18 cellular contexts compared by ENCODE assay signal in genomic region chr20:43853918-43854317, GRCh38.
DNase-seq lines count a peak whose midpoint lies in the region; ATAC-seq and TF ChIP-seq lines count a peak whose summit lies in the region.
"Had no signal": no experiment of that assay in that cellular context is flagged by ENCODE, and none has a peak within 500 bp of the region (broad histone marks: within the 10 kb centered on the region; RNA-seq: fewer than 3 reads in every experiment).

No MANE protein-coding gene starts in this region.

- H3K4me1 ChIP-seq in right atrium auricular region = no peaks in the 10 kb centered on the region
- H3K4me1 ChIP-seq in HEK293 (ENCODE audit: control insufficient read depth, insufficient read depth, low read length) = peaks cover 12% of the 10 kb centered on the region
- H3K4me1 ChIP-seq: Caco-2 had no signal

- H3K9me3 ChIP-seq in right atrium auricular region (no peaks in the 10 kb centered on the region), HEK293 (ENCODE audit: control insufficient read depth, insufficient read depth, low read depth, low read length) (no peaks in the 10 kb centered on the region)
- H3K9me3 ChIP-seq: BLaER1, Caco-2 had no signal

- peak; percentile 44 for DNase-seq in right atrium auricular region (ENCODE audit: low spot score)
- no peak for DNase-seq in Right ventricle myocardium superior
- DNase-seq in left lobe of liver (ENCODE audit: low spot score) = peak; percentile 39
- peak; percentile 87 for DNase-seq in mesenteric fat pad (ENCODE audit: low spot score)
- no peak for DNase-seq in AG20443 (ENCODE audit: low spot score)
- DNase-seq: CD4-positive, CD25-positive, alpha-beta regulatory T cell; CD8-positive, alpha-beta T cell; DMS153; DND-41; H9 had no signal

- TF ChIP-seq CTCF in right atrium auricular region (IDR thresholded peaks at IDR 0.05) (no peak), HEK293 (tag by site-specific recombination; IDR thresholded peaks at IDR 0.05) (no peak)

- H3K36me3 ChIP-seq in right atrium auricular region (no peaks in the 10 kb centered on the region), HEK293 (ENCODE audit: control insufficient read depth in 2 of 2, insufficient read depth in 1 of 2, low read length in 2 of 2) (no peaks in the 10 kb centered on the region)
- H3K36me3 ChIP-seq: BLaER1 had no signal

- CTCF ChIA-PET in HEK293 (lab: Yijun Ruan, JAX) = no interaction called here

- no peaks in the 10 kb centered on the region for H3K27me3 ChIP-seq in right atrium auricular region
- H3K27me3 ChIP-seq: BLaER1 had no signal

- H3K27ac ChIP-seq in right atrium auricular region (no peak overlapping the region), HEK293 (ENCODE audit: extremely low read depth, low read depth, low read length) (no peak overlapping the region)
- H3K27ac ChIP-seq: BLaER1, C4-2B, GM23248 had no signal

- no peak for ATAC-seq in Right ventricle myocardium superior (ENCODE audit: poor library complexity)
- ATAC-seq in left lobe of liver = no peak
- no peak for ATAC-seq in GM21786 (IDR thresholded peaks at IDR 0.05; ENCODE audit: unreplicated experiment)
- ATAC-seq in activated CD4-positive, CD25-positive, alpha-beta regulatory T cell treated with anti-CD3 and anti-CD28 coated beads, Interleukin-2, amount 50 U/mL, for 24 hours = no peak
- ATAC-seq: CD8-positive, alpha-beta T cell; HCT116 had no signal

- no peak overlapping the region for H3K4me3 ChIP-seq in right atrium auricular region
- no peak overlapping the region for H3K4me3 ChIP-seq in HEK293 (ENCODE audit: low read depth, low read length)
- H3K4me3 ChIP-seq: BLaER1, GM23248 had no signal

- POLR2A ChIA-PET in HEK293 (lab: Yijun Ruan, JAX) = no interaction called here

- intact Hi-C loops in Right ventricle myocardium superior (cut with DNase I) = no loop called here

TF ChIP-seq in HEK293, 187 proteins besides CTCF, POLR2A, EP300 and RAD21:
- no peak for TF ChIP-seq KLF16 (tag by site-specific recombination; IDR thresholded peaks at IDR 0.05)
- TF ChIP-seq EGR2 (tag by site-specific recombination; IDR thresholded peaks at IDR 0.05; ENCODE audit: low read depth) = peak; percentile 52
- TF ChIP-seq, protein P1, sequence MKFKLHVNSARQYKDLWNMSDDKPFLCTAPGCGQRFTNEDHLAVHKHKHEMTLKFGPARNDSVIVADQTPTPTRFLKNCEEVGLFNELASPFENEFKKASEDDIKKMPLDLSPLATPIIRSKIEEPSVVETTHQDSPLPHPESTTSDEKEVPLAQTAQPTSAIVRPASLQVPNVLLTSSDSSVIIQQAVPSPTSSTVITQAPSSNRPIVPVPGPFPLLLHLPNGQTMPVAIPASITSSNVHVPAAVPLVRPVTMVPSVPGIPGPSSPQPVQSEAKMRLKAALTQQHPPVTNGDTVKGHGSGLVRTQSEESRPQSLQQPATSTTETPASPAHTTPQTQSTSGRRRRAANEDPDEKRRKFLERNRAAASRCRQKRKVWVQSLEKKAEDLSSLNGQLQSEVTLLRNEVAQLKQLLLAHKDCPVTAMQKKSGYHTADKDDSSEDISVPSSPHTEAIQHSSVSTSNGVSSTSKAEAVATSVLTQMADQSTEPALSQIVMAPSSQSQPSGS (tag by site-specific recombination; IDR thresholded peaks at IDR 0.05; ENCODE audit: low read depth) = no peak
- no peak for TF ChIP-seq ZNF114 (tag by site-specific recombination; IDR thresholded peaks at IDR 0.05)
- no peak for TF ChIP-seq ZNF302 (tag by site-specific recombination; IDR thresholded peaks at IDR 0.05; ENCODE audit: low read depth)
- TF ChIP-seq ZFHX2 (tag by site-specific recombination; conservative IDR thresholded peaks at IDR 0.05) = peak; percentile 42
- no peak for TF ChIP-seq MEIS1 (CRISPR knock-in tag; IDR thresholded peaks at IDR 0.05; ENCODE audit: borderline replicate concordance)
- no peak for TF ChIP-seq ZNF155 (tag by site-specific recombination; IDR thresholded peaks at IDR 0.05)
- TF ChIP-seq ZFP41 (tag by site-specific recombination; IDR thresholded peaks at IDR 0.05; ENCODE audit: borderline replicate concordance) = no peak
- TF ChIP-seq ZNF530 (tag by site-specific recombination; IDR thresholded peaks at IDR 0.05; ENCODE audit: low read depth) = no peak

Comparison
In these comparisons a context has a peak if more than half of its experiments do, and no peak if none do; other contexts are left out.
1. DNase-seq: peak in right atrium auricular region (single experiment), left lobe of liver (single experiment) and mesenteric fat pad (single experiment); none in Right ventricle myocardium superior (single experiment) and AG20443 (single experiment).